ENCODE assay signal across 28 cellular contexts in the genomic region with DNA sequence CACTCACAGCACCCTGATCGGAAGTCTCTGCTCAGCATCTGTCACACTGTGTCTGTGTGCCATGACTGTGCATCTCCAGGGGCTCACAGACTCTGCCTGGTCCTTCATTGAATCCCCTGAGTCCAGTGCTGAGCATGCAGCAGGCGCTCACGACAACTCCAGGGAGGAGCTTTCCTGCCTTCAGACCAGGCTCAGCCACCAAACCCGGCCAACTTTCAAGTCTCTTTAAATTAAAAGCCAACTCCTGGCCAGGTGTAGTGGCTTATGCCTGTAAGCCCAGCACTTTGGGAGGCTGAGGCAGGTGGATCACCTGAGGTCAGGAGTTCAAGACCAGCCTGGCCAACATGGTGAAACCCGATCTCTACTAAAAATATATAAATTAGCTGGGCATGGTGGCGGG. TPM values are rescaled to one million over a fixed set of nuclear protein-coding genes. Genes with fewer than 3 reads are reported as not detected.
"Had no signal": no experiment of that assay in that cellular context is flagged by ENCODE, and none has a peak within 500 bp of the region (broad histone marks: within the 10 kb centered on the region; RNA-seq: fewer than 3 reads in every experiment).

No MANE protein-coding gene starts in this region.

- H3K4me1 ChIP-seq: gastrocnemius medialis, parathyroid adenoma, sigmoid colon, uterus had no signal

- H3K36me3 ChIP-seq: gastrocnemius medialis, neutrophil, prostate gland, right atrium auricular region, sigmoid colon, tibial artery, upper lobe of left lung, uterus had no signal

- H3K4me3 ChIP-seq: gastrocnemius medialis, lung, mucosa of descending colon, prostate gland, right atrium auricular region, sigmoid colon, testis, tibial artery, upper lobe of left lung, uterus had no signal

- H2AFZ ChIP-seq: parathyroid adenoma had no signal

- H3K4me1 Mint-ChIP-seq: naive B cell; stimulated activated memory B cell treated with anti-CD40 and anti-IgM and Interleukin-4, amounts not matched to agents 10 μg/mL and 1 μg/mL and 100 μg/mL, for 72 hours had no signal

- H3K4me3 Mint-ChIP-seq: effector memory CD8-positive, alpha-beta T cell; memory B cell; mesothelial cell of epicardium; naive B cell; natural killer cell treated with Interleukin-12 subunit alpha and Interleukin-12 subunit beta and Interleukin-15 and Interleukin-18, amount 100 ng/mL, for 72 hours; neural crest cell; stimulated activated memory B cell treated with anti-CD40 and anti-IgM and Interleukin-4, amounts not matched to agents 10 μg/mL and 1 μg/mL and 100 μg/mL, for 72 hours had no signal

- H3K9me3 Mint-ChIP-seq: effector memory CD8-positive, alpha-beta T cell; memory B cell; mesothelial cell of epicardium; naive B cell; natural killer cell treated with Interleukin-12 subunit alpha and Interleukin-12 subunit beta and Interleukin-15 and Interleukin-18, amount 100 ng/mL, for 72 hours; neural crest cell; stimulated activated memory B cell treated with anti-CD40 and anti-IgM and Interleukin-4, amounts not matched to agents 10 μg/mL and 1 μg/mL and 100 μg/mL, for 72 hours had no signal

- H3K27ac ChIP-seq: gastrocnemius medialis, neutrophil, parathyroid adenoma, right atrium auricular region, sigmoid colon, testis, tibial artery, uterus had no signal

- H3K79me2 ChIP-seq: parathyroid adenoma had no signal

- DNase-seq: cortex of kidney; effector memory CD8-positive, alpha-beta T cell; foreskin fibroblast; gastrocnemius medialis; kidney; mucosa of descending colon; naive B cell; sigmoid colon; stimulated activated CD4-positive, alpha-beta T cell treated with anti-CD3 and anti-CD28 coated beads, Interleukin-4, amount 100 ng/mL, for 4 hours; stimulated activated naive CD8-positive, alpha-beta T cell treated with anti-CD3 and anti-CD28 coated beads, Interleukin-15, Interleukin-2, amounts not matched to agents 100 U/mL and 50 U/mL, for 24 hours; substantia nigra; testis; tibial artery; upper lobe of left lung; uterus had no signal

- H3K27me3 ChIP-seq: gastrocnemius medialis, right atrium auricular region, sigmoid colon, testis, upper lobe of left lung, uterus had no signal

- H3K36me3 Mint-ChIP-seq: memory B cell; mesothelial cell of epicardium; naive B cell; natural killer cell treated with Interleukin-12 subunit alpha and Interleukin-12 subunit beta and Interleukin-15 and Interleukin-18, amount 100 ng/mL, for 72 hours; stimulated activated memory B cell treated with anti-CD40 and anti-IgM and Interleukin-4, amounts not matched to agents 10 μg/mL and 1 μg/mL and 100 μg/mL, for 72 hours had no signal

- H3K9ac ChIP-seq: parathyroid adenoma had no signal

- H3K27ac Mint-ChIP-seq: effector memory CD8-positive, alpha-beta T cell; memory B cell; mesothelial cell of epicardium; naive B cell; natural killer cell treated with Interleukin-12 subunit alpha and Interleukin-12 subunit beta and Interleukin-15 and Interleukin-18, amount 100 ng/mL, for 72 hours; stimulated activated memory B cell treated with anti-CD40 and anti-IgM and Interleukin-4, amounts not matched to agents 10 μg/mL and 1 μg/mL and 100 μg/mL, for 72 hours had no signal

- ATAC-seq: effector memory CD8-positive, alpha-beta T cell; gastrocnemius medialis; left lobe of liver; mucosa of descending colon; stimulated activated memory B cell treated with anti-CD40 and anti-IgM and Interleukin-4, amounts not matched to agents 10 μg/mL and 1 μg/mL and 100 μg/mL, for 72 hours; stimulated activated naive CD8-positive, alpha-beta T cell treated with anti-CD3 and anti-CD28 coated beads, Interleukin-15, Interleukin-2, amounts not matched to agents 100 U/mL and 50 U/mL, for 24 hours had no signal

- H3K9me3 ChIP-seq: gastrocnemius medialis, mucosa of descending colon, neutrophil, prostate gland, right atrium auricular region, sigmoid colon, testis, tibial artery, upper lobe of left lung, uterus had no signal

RNA-seq across cellular contexts. Expression of a gene that starts 24.2 kb away (rescaled TPM):
- total RNA-seq: gastrocnemius medialis; glomerular endothelial cell; left lobe of liver; liver; natural killer cell treated with Interleukin-12 subunit alpha and Interleukin-12 subunit beta and Interleukin-15 and Interleukin-18, amount 100 ng/mL, for 72 hours had no signal
- polyA plus RNA-seq: liver had no signal
